Comparison of ENCODE assay signal across 16 cellular contexts in genomic region chr18:61841709-61842108, GRCh38.
"Had no signal": no experiment of that assay in that cellular context is flagged by ENCODE, and none has a peak within 500 bp of the region (broad histone marks: within the 10 kb centered on the region; RNA-seq: fewer than 3 reads in every experiment).

No MANE protein-coding gene starts in this region.

- H3K27me3 ChIP-seq: neutrophil, suprapubic skin had no signal

- H3K9me3 ChIP-seq: neutrophil, suprapubic skin had no signal

- DNase-seq: activated CD4-positive, alpha-beta T cell treated with anti-CD3 and anti-CD28 coated beads, Interleukin-2, amount 10 ng/mL, durations not matched to agents 7 days and 5 days; activated naive CD4-positive, alpha-beta T cell; activated naive CD8-positive, alpha-beta T cell treated with anti-CD3 and anti-CD28 coated beads, Interleukin-2, amount 10 ng/mL, durations not matched to agents 7 days and 5 days; cerebellar nuclear complex; mammary epithelial cell; natural killer cell; stimulated activated CD4-positive, alpha-beta T cell treated with anti-CD3 and anti-CD28 coated beads, Interleukin-15, amount 100 ng/mL, for 24 hours; stimulated activated CD4-positive, alpha-beta T cell treated with anti-CD3 and anti-CD28 coated beads, Interleukin-4, amount 100 ng/mL, for 24 hours; stimulated activated CD8-positive, alpha-beta memory T cell treated with anti-CD3 and anti-CD28 coated beads, Interleukin-4, amount 100 ng/mL, for 48 hours; stimulated activated naive CD4-positive, alpha-beta T cell treated with Interleukin-2 at 50 U/mL for 16 hours had no signal

- H3K4me1 Mint-ChIP-seq: activated CD4-positive, alpha-beta T cell treated with anti-CD3 and anti-CD28 coated beads, Interleukin-2, amount 10 ng/mL, durations not matched to agents 7 days and 5 days; activated naive CD8-positive, alpha-beta T cell treated with anti-CD3 and anti-CD28 coated beads, Interleukin-2, amount 10 ng/mL, durations not matched to agents 7 days and 5 days; natural killer cell had no signal

- H3K9me3 Mint-ChIP-seq: activated naive CD8-positive, alpha-beta T cell treated with anti-CD3 and anti-CD28 coated beads, Interleukin-2, amount 10 ng/mL, durations not matched to agents 7 days and 5 days; dendritic cell treated with granulocyte-macrophage colony-stimulating factor and Interleukin-4, amounts not matched to agents 40 ng/mL and 50 ng/mL, for 4 days; natural killer cell had no signal

- H3K27ac Mint-ChIP-seq: activated CD4-positive, alpha-beta T cell treated with anti-CD3 and anti-CD28 coated beads, Interleukin-2, amount 10 ng/mL, durations not matched to agents 7 days and 5 days; activated naive CD8-positive, alpha-beta T cell treated with anti-CD3 and anti-CD28 coated beads, Interleukin-2, amount 10 ng/mL, durations not matched to agents 7 days and 5 days; dendritic cell treated with granulocyte-macrophage colony-stimulating factor and Interleukin-4, amounts not matched to agents 40 ng/mL and 50 ng/mL, for 4 days; natural killer cell had no signal

- H3K36me3 ChIP-seq: neutrophil, suprapubic skin had no signal

- ATAC-seq: natural killer cell had no signal

- H3K27me3 Mint-ChIP-seq: type B pancreatic cell had no signal

- H3K4me3 ChIP-seq: suprapubic skin had no signal

- FAIRE-seq: endometrium, islet of Langerhans had no signal

- H3K4me3 Mint-ChIP-seq: activated CD4-positive, alpha-beta T cell treated with anti-CD3 and anti-CD28 coated beads, Interleukin-2, amount 10 ng/mL, durations not matched to agents 7 days and 5 days; activated naive CD8-positive, alpha-beta T cell treated with anti-CD3 and anti-CD28 coated beads, Interleukin-2, amount 10 ng/mL, durations not matched to agents 7 days and 5 days; dendritic cell treated with granulocyte-macrophage colony-stimulating factor and Interleukin-4, amounts not matched to agents 40 ng/mL and 50 ng/mL, for 4 days; natural killer cell; type B pancreatic cell had no signal

- H3K27ac ChIP-seq: neutrophil, suprapubic skin had no signal

- H3K36me3 Mint-ChIP-seq: activated naive CD8-positive, alpha-beta T cell treated with anti-CD3 and anti-CD28 coated beads, Interleukin-2, amount 10 ng/mL, durations not matched to agents 7 days and 5 days; natural killer cell had no signal
